In the genomic region with DNA sequence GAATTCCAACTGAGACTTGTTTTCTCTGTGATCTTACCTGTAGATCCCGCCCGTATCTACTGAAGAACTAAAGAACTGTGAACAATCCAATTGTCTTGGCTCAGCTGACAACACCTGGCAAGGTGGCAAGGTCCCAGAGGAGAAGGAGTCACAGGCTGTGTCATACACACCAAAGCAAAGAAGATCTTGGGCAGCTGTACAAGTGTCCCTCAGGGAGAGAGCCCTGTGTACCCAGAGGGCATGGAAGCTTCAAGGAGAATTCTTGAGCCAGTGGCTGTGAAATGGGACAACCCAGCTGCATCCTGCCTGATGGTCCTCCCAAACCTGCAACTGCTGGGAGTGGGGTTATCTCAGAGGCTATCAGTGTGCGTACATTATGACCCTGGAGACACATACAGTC, we compare ENCODE assay signal across 1 cellular context.
TF ChIP-seq lines count a peak whose summit lies in the region.

No MANE protein-coding gene starts in this region.

TF ChIP-seq in IMR-90, 13 proteins besides CTCF, POLR2A, EP300 and RAD21:
- no peak for TF ChIP-seq RFX5 (IDR thresholded peaks at IDR 0.05; ENCODE audit: low read depth, low read length)
- TF ChIP-seq CHD1 (IDR thresholded peaks at IDR 0.05; ENCODE audit: low read depth, low read length): no peak
- no peak for TF ChIP-seq MXI1 (IDR thresholded peaks at IDR 0.05; ENCODE audit: borderline replicate concordance, low read depth, low read length)
- TF ChIP-seq, protein P1, sequence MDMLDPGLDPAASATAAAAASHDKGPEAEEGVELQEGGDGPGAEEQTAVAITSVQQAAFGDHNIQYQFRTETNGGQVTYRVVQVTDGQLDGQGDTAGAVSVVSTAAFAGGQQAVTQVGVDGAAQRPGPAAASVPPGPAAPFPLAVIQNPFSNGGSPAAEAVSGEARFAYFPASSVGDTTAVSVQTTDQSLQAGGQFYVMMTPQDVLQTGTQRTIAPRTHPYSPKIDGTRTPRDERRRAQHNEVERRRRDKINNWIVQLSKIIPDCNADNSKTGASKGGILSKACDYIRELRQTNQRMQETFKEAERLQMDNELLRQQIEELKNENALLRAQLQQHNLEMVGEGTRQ (IDR thresholded peaks at IDR 0.05; ENCODE audit: low read depth, low read length): no peak
- no peak for TF ChIP-seq FOS (IDR thresholded peaks at IDR 0.05; ENCODE audit: low read depth, low read length)
- no peak for TF ChIP-seq SMC3 (IDR thresholded peaks at IDR 0.05; ENCODE audit: low read depth, low read length)
- TF ChIP-seq NFE2L2 (IDR thresholded peaks at IDR 0.05; ENCODE audit: low read depth, low read length): no peak
- no peak for TF ChIP-seq RCOR1 (IDR thresholded peaks at IDR 0.05; ENCODE audit: insufficient replicate concordance, low read length)
- TF ChIP-seq, protein P2, sequence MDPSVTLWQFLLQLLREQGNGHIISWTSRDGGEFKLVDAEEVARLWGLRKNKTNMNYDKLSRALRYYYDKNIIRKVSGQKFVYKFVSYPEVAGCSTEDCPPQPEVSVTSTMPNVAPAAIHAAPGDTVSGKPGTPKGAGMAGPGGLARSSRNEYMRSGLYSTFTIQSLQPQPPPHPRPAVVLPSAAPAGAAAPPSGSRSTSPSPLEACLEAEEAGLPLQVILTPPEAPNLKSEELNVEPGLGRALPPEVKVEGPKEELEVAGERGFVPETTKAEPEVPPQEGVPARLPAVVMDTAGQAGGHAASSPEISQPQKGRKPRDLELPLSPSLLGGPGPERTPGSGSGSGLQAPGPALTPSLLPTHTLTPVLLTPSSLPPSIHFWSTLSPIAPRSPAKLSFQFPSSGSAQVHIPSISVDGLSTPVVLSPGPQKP (IDR thresholded peaks at IDR 0.05; ENCODE audit: borderline replicate concordance, low read depth, low read length): no peak
- TF ChIP-seq CEBPB (IDR thresholded peaks at IDR 0.05; ENCODE audit: low read depth, low read length): no peak
- no peak for TF ChIP-seq MAZ (IDR thresholded peaks at IDR 0.05; ENCODE audit: borderline replicate concordance, low read depth, low read length)
- no peak for TF ChIP-seq MAFK (IDR thresholded peaks at IDR 0.05; ENCODE audit: low read depth, low read length)
- no peak for TF ChIP-seq BHLHE40 (IDR thresholded peaks at IDR 0.05; ENCODE audit: low read depth, low read length)
